Comparison of ENCODE assay signal across 10 cellular contexts in the genomic region with DNA sequence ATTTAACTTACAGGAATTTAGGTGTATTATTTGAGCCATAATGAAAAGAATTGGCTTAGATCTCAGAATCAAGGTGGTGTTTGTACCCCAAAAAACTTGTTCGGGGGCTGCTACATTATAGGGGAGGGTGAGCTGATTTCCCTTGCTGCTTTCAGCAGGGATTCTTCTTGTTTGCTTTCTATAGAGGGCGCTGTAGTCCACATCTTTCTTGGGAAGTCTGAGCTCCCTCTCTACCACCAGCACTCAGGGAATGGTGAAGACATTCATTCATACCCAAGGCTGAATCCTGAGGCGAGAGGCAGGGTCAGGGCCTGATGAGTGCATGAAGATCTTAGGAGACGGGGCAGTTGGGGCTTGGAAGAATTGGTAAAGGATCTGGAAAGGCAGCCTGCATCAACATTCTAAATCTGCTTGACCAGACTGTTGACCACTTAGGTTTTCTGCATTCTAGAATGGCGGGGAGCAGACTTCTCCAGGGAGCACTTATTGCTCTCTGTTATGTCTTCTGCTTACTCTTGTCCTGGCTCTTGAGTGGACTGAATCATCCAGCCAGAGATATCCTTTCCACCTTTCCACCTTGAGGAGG. TPM values are rescaled to one million over a fixed set of nuclear protein-coding genes. Genes with fewer than 3 reads are reported as not detected.
A peak's percentile ranks its signal among the peaks of the same experiment; 100 is the strongest.
DNase-seq lines count a peak whose midpoint lies in the region; ATAC-seq and TF ChIP-seq lines count a peak whose summit lies in the region.
"Had no signal": no experiment of that assay in that cellular context is flagged by ENCODE, and none has a peak within 500 bp of the region (broad histone marks: within the 10 kb centered on the region; RNA-seq: fewer than 3 reads in every experiment).

No MANE protein-coding gene starts in this region.

- H3K4me1 ChIP-seq in GM23338 (ENCODE audit: insufficient read depth) (peaks cover 9% of the 10 kb centered on the region; the same call in 1 of the 2 replicates), PC-9 (replicated peaks; ENCODE audit: insufficient read depth) (no peaks in the 10 kb centered on the region), fibroblast of lung (ENCODE audit: control insufficient read depth, extremely low read depth, insufficient read depth, low read length) (no peaks in the 10 kb centered on the region), tibial nerve (no peaks in the 10 kb centered on the region)

- H3K27me3 ChIP-seq in GM23338 (ENCODE audit: insufficient read depth): no peaks in the 10 kb centered on the region
- H3K27me3 ChIP-seq in PC-9 (ENCODE audit: insufficient read depth, low read depth): no peaks in the 10 kb centered on the region
- no peaks in the 10 kb centered on the region for H3K27me3 ChIP-seq in fibroblast of lung (ENCODE audit: control insufficient read depth, insufficient read depth, low read length)
- H3K27me3 ChIP-seq in tibial nerve: no peaks in the 10 kb centered on the region

- H3K9ac ChIP-seq in fibroblast of lung (ENCODE audit: insufficient read depth, low read length): no peak overlapping the region

- H3K36me3 ChIP-seq in GM23338 (ENCODE audit: insufficient read depth) (no peaks in the 10 kb centered on the region), PC-9 (ENCODE audit: low read depth) (peaks cover 11% of the 10 kb centered on the region; the same call in 1 of the 2 replicates), fibroblast of lung (ENCODE audit: control insufficient read depth, insufficient read depth, low read length) (no peaks in the 10 kb centered on the region), tibial nerve (peaks cover 0 to 22% (median 0%) of the 10 kb centered on the region in 3 donors)

- H3K9me3 ChIP-seq in PC-9 (ENCODE audit: insufficient read depth, low read depth): no peaks in the 10 kb centered on the region
- no peaks in the 10 kb centered on the region for H3K9me3 ChIP-seq in fibroblast of lung (ENCODE audit: control insufficient read depth, insufficient read depth, low read depth, low read length)
- no peaks in the 10 kb centered on the region for H3K9me3 ChIP-seq in tibial nerve

- DNase-seq in AG08396 (ENCODE audit: low spot score) (peak; percentile 52), GM23338 (ENCODE audit: low spot score) (peak; percentile 88), PC-9 (no peak), fibroblast of lung (ENCODE audit: low read depth in 2 of 2) (peak in 1 of 2 donors; percentile 51), tibial nerve (ENCODE audit: low spot score in 2 of 2) (no peak), caudate nucleus (lab: John Stamatoyannopoulos, UW) (no peak)
- no peak for DNase-seq in activated naive CD4-positive, alpha-beta T cell treated with anti-CD3 and anti-CD28 coated beads, Interleukin-2, amount 50 U/mL, for 16 hours

- TF ChIP-seq CTCF in GM23338 (conservative IDR thresholded peaks at IDR 0.05; ENCODE audit: low read depth in 2 of 2): peak; percentile 77 to 83
- peak; percentile 67 for TF ChIP-seq CTCF in PC-9 (conservative IDR thresholded peaks at IDR 0.05)
- TF ChIP-seq CTCF in fibroblast of lung (conservative IDR thresholded peaks at IDR 0.05 in 1 of 2, IDR thresholded peaks at IDR 0.05 in 1 of 2; ENCODE audit: low read depth in 1 of 2, low read length in 2 of 2): peak; percentile 47 to 52
- TF ChIP-seq CTCF in tibial nerve (IDR thresholded peaks at IDR 0.05): peak in 4 of 5 experiments; percentile 11 to 26 (median 20)

- H3K4me3 Mint-ChIP-seq in GM23338: no peak overlapping the region
- H3K4me3 Mint-ChIP-seq: stimulated activated naive CD8-positive, alpha-beta T cell treated with anti-CD3 and anti-CD28 coated beads, Interleukin-15, Interleukin-2, amounts not matched to agents 100 ng/mL and 50 ng/mL, for 24 hours had no signal

- WGBS in tibial nerve, 2 donors: 50 to 57% methylated on average over 5 of the region's 5 CpGs

- peaks cover 5% of the 10 kb centered on the region for H3K27me3 Mint-ChIP-seq in GM23338 (ENCODE audit: insufficient read depth, low read depth, poor library complexity)
- H3K27me3 Mint-ChIP-seq: stimulated activated naive CD8-positive, alpha-beta T cell treated with anti-CD3 and anti-CD28 coated beads, Interleukin-15, Interleukin-2, amounts not matched to agents 100 ng/mL and 50 ng/mL, for 24 hours had no signal

- H4K20me1 ChIP-seq in GM23338 (replicated peaks; ENCODE audit: insufficient read depth) (no peaks in the 10 kb centered on the region), PC-9 (ENCODE audit: insufficient read depth) (no peaks in the 10 kb centered on the region), fibroblast of lung (ENCODE audit: control insufficient read depth, extremely low read depth, insufficient read depth, low read length) (no peaks in the 10 kb centered on the region)

- H3K36me3 Mint-ChIP-seq in GM23338 (ENCODE audit: low read depth): peaks cover 41% of the 10 kb centered on the region

- peak overlapping the region; percentile 68; the same call in 1 of the 2 replicates for H3K27ac Mint-ChIP-seq in GM23338
- H3K27ac Mint-ChIP-seq: stimulated activated naive CD8-positive, alpha-beta T cell treated with anti-CD3 and anti-CD28 coated beads, Interleukin-15, Interleukin-2, amounts not matched to agents 100 ng/mL and 50 ng/mL, for 24 hours had no signal

- H3K4me1 Mint-ChIP-seq in GM23338: peaks cover 14% of the 10 kb centered on the region

- ATAC-seq in GM23338 (peak; percentile 89), GM18873 (IDR thresholded peaks at IDR 0.05; ENCODE audit: low FRiP score, unreplicated experiment) (no peak)

- H3K9me2 ChIP-seq in GM23338 (ENCODE audit: insufficient read depth): no peaks in the 10 kb centered on the region
- no peaks in the 10 kb centered on the region for H3K9me2 ChIP-seq in PC-9 (ENCODE audit: insufficient read depth)

- intact Hi-C loops in PC-9 (cut with micrococcal nuclease; ENCODE audit: unreplicated experiment): loop anchor here (1.0 to 5.0 kb wide), 2 partner anchors 35 to 140 kb away; partner anchors contain the start of gene UHMK1

- H3K79me2 ChIP-seq in GM23338 (replicated peaks; ENCODE audit: insufficient read depth): no peaks in the 10 kb centered on the region
- no peaks in the 10 kb centered on the region for H3K79me2 ChIP-seq in PC-9 (ENCODE audit: low read depth)
- H3K79me2 ChIP-seq in fibroblast of lung (ENCODE audit: control insufficient read depth, insufficient read depth, low read length): no peaks in the 10 kb centered on the region

- H3K4me3 ChIP-seq in GM23338 (no peak overlapping the region), PC-9 (no peak overlapping the region), fibroblast of lung (replicated peaks in 1 of 4; ENCODE audit: control extremely low read depth in 1 of 4, insufficient read depth in 1 of 4, low read depth in 3 of 4, low read length in 4 of 4) (no peak overlapping the region), tibial nerve (no peak overlapping the region)

- no peak overlapping the region for H3K27ac ChIP-seq in GM23338 (ENCODE audit: low read depth)
- H3K27ac ChIP-seq in PC-9: no peak overlapping the region
- no peak overlapping the region for H3K27ac ChIP-seq in fibroblast of lung (ENCODE audit: insufficient read depth, low read length)
- H3K27ac ChIP-seq in tibial nerve: no peak overlapping the region
- H3K27ac ChIP-seq in caudate nucleus (ENCODE audit: low read depth, low read length): no peak overlapping the region
- H3K27ac ChIP-seq: epithelial cell of prostate had no signal

- H2AFZ ChIP-seq in GM23338 (no peak overlapping the region), PC-9 (no peak overlapping the region), fibroblast of lung (ENCODE audit: low read length) (no peak overlapping the region)

- TF ChIP-seq EP300 in tibial nerve (IDR thresholded peaks at IDR 0.05): no peak

- CTCF ChIA-PET in PC-9 (lab: Charles Lee): interaction anchor here (0.5 to 1.3 kb wide), 6 partner anchors 8 to 565 kb away, joined by 3 to 12 read pairs (median 3); partner anchors contain the start of gene C1orf226

- H3F3A ChIP-seq in GM23338 (replicated peaks; ENCODE audit: low read depth) (no peaks in the 10 kb centered on the region), PC-9 (ENCODE audit: insufficient read depth, low read depth) (no peaks in the 10 kb centered on the region)

- no peaks in the 10 kb centered on the region for H3K9me3 Mint-ChIP-seq in GM23338
- H3K9me3 Mint-ChIP-seq: stimulated activated naive CD8-positive, alpha-beta T cell treated with anti-CD3 and anti-CD28 coated beads, Interleukin-15, Interleukin-2, amounts not matched to agents 100 ng/mL and 50 ng/mL, for 24 hours had no signal

- no peak overlapping the region for H3K4me2 ChIP-seq in GM23338
- no peak overlapping the region for H3K4me2 ChIP-seq in PC-9
- H3K4me2 ChIP-seq in fibroblast of lung (ENCODE audit: extremely low read depth, insufficient read depth, low read length): no peak overlapping the region

- no TSS peak for BruUV-seq in PC-9 (replicated peaks; lab: Mats Ljungman, UMichigan)

- TF ChIP-seq POLR2A in tibial nerve (IDR thresholded peaks at IDR 0.05): no peak

- POLR2A ChIA-PET in PC-9 (lab: Charles Lee; ENCODE audit: unreplicated experiment): interaction anchor here (0.6 to 0.7 kb wide), 2 partner anchors 67 to 616 kb away, joined by 4 to 10 read pairs; no protein-coding TSS in a partner anchor

RNA-seq across cellular contexts. Expression of gene SPATA46, which starts 18.9 kb away (rescaled TPM):
- not detected in 2 replicates for total RNA-seq in GM23338 (2014; rRNA removed; shearing (Covaris generic))
- polyA plus RNA-seq in GM23338 (2016; fragmentation: Nextera tagmentation; extraction: Ambion mirVana): not detected in 2 replicates
- total RNA-seq in PC-9 (2021): not detected in 2 replicates
- total RNA-seq in fibroblast of lung: not detected in 2 replicates
- polyA plus RNA-seq in fibroblast of lung: not detected in 2 replicates
- polyA plus RNA-seq in fibroblast of lung (2012): not detected in 2 replicates
- polyA minus RNA-seq in fibroblast of lung (ENCODE audit: low replicate concordance): not detected in 2 replicates
- not detected for total RNA-seq in tibial nerve

RNA-seq across cellular contexts. Expression of gene C1orf226, which starts 23.8 kb away (rescaled TPM):
- total RNA-seq in GM23338 (2014; rRNA removed; shearing (Covaris generic)): 7.9 and 12.5 TPM in 2 replicates
- polyA plus RNA-seq in GM23338 (2016; fragmentation: Nextera tagmentation; extraction: Ambion mirVana) (2.3 and 2.7 TPM in 2 replicates), fibroblast of lung (0.06 and 0.10 TPM in 2 replicates)
- total RNA-seq in PC-9 (2021) (10.5 and 11.3 TPM in 2 replicates), fibroblast of lung (under 0.01 and 0.33 TPM in 2 replicates), tibial nerve (1 to 10 TPM; 2.9 to 8.0 (median 4.7) TPM)
- polyA plus RNA-seq in fibroblast of lung (2012): 0.12 and 0.16 TPM in 2 replicates
- polyA minus RNA-seq in fibroblast of lung (ENCODE audit: low replicate concordance): 1.2 TPM in 1 of 2 replicates, not detected in the other

RNA-seq across cellular contexts. Expression of gene SH2D1B, which starts 54.2 kb away (rescaled TPM):
- total RNA-seq in GM23338 (2014; rRNA removed; shearing (Covaris generic)): not detected in 2 replicates
- not detected in 2 replicates for polyA plus RNA-seq in GM23338 (2016; fragmentation: Nextera tagmentation; extraction: Ambion mirVana)
- not detected in 2 replicates for total RNA-seq in PC-9 (2021)
- total RNA-seq in fibroblast of lung: not detected in 2 replicates
- polyA plus RNA-seq in fibroblast of lung: 0.02 TPM in 1 of 2 replicates, not detected in the other
- polyA plus RNA-seq in fibroblast of lung (2012): not detected in 2 replicates
- not detected in 2 replicates for polyA minus RNA-seq in fibroblast of lung (ENCODE audit: low replicate concordance)
- not detected for total RNA-seq in tibial nerve

Comparison
In these comparisons a context has a peak if more than half of its experiments do, and no peak if none do; other contexts are left out.
1. DNase-seq: peak in AG08396 (single experiment) and GM23338 (single experiment); none in PC-9 (0 of 2), tibial nerve (0 of 2), activated naive CD4-positive, alpha-beta T cell treated with anti-CD3 and anti-CD28 coated beads, Interleukin-2, amount 50 U/mL, for 16 hours (single experiment) and caudate nucleus (0 of 61).
2. CTCF ChIP-seq: peak in every context shown above with its lines; median percentile 80 in GM23338; 67 in PC-9; 50 in fibroblast of lung; 20 in tibial nerve.